In genomic region chrX:41003501-41004286, GRCh38 we compare ENCODE assay signal across 31 cellular contexts.
"Had no signal": no experiment of that assay in that cellular context is flagged by ENCODE, and none has a peak within 500 bp of the region (broad histone marks: within the 10 kb centered on the region; RNA-seq: fewer than 3 reads in every experiment).

No MANE protein-coding gene starts in this region.

- H3K4me3 Mint-ChIP-seq: natural killer cell; nephron; neural progenitor cell; stimulated activated memory B cell treated with anti-CD40 and anti-IgM and Interleukin-4, amounts not matched to agents 10 μg/mL and 1 μg/mL and 100 μg/mL, for 72 hours; stimulated activated naive CD8-positive, alpha-beta T cell treated with anti-CD3 and anti-CD28 coated beads, Interleukin-15, amount 100 ng/mL, for 72 hours; type B pancreatic cell had no signal

- H3K4me1 Mint-ChIP-seq: natural killer cell had no signal

- H3K4me2 ChIP-seq: neural progenitor cell, smooth muscle cell had no signal

- H3K27me3 ChIP-seq: neural progenitor cell, ovary, suprapubic skin, testis, tibial artery, transverse colon, upper lobe of right lung, uterus had no signal

- H3K27me3 Mint-ChIP-seq: progenitor cell of endocrine pancreas; stimulated activated naive CD8-positive, alpha-beta T cell treated with anti-CD3 and anti-CD28 coated beads, Interleukin-15, amount 100 ng/mL, for 72 hours; type B pancreatic cell had no signal

- H3K9me3 ChIP-seq: ovary, psoas muscle, spleen, suprapubic skin, testis, tibial artery, transverse colon, upper lobe of right lung, uterus had no signal

- ATAC-seq: natural killer cell; psoas muscle; right cardiac atrium; sciatic nerve; stimulated activated memory B cell treated with anti-CD40 and anti-IgM and Interleukin-4, amounts not matched to agents 10 μg/mL and 1 μg/mL and 100 μg/mL, for 72 hours; stimulated activated naive CD8-positive, alpha-beta T cell treated with anti-CD3 and anti-CD28 coated beads, Interleukin-15, amount 100 ng/mL, for 72 hours; stimulated activated naive CD8-positive, alpha-beta T cell treated with anti-CD3 and anti-CD28 coated beads, Interleukin-15, Interleukin-2, amounts not matched to agents 100 U/mL and 50 U/mL, for 24 hours; upper lobe of right lung had no signal

- H3K4me3 ChIP-seq: neural progenitor cell, ovary, psoas muscle, skin epidermis, smooth muscle cell, spleen, suprapubic skin, testis, tibial artery, transverse colon, upper lobe of right lung, uterus had no signal

- DNase-seq: natural killer cell; occipital lobe; ovary; posterior cingulate gyrus; psoas muscle; right cardiac atrium; spleen; stimulated activated CD4-positive, alpha-beta T cell treated with anti-CD3 and anti-CD28 coated beads, Interleukin-12 subunit alpha, Interleukin-12 subunit beta, amount 100 ng/mL, for 4 hours; stimulated activated CD4-positive, alpha-beta T cell treated with anti-CD3 and anti-CD28 coated beads, Interleukin-1b, Interleukin-23, amount 100 ng/mL, for 48 hours; stimulated activated CD4-positive, alpha-beta T cell treated with anti-CD3 and anti-CD28 coated beads, Interleukin-4, amount 100 ng/mL, for 1 hour; stimulated activated CD4-positive, alpha-beta T cell treated with anti-CD3 and anti-CD28 coated beads, Interleukin-4, amount 100 ng/mL, for 4 hours; stimulated activated CD8-positive, alpha-beta memory T cell treated with anti-CD3 and anti-CD28 coated beads, Interleukin-4, amount 100 ng/mL, for 48 hours; stimulated activated naive CD4-positive, alpha-beta T cell; stimulated activated naive CD8-positive, alpha-beta T cell treated with anti-CD3 and anti-CD28 coated beads, Interleukin-15, amount 100 ng/mL, for 72 hours; stimulated activated naive CD8-positive, alpha-beta T cell treated with anti-CD3 and anti-CD28 coated beads, Interleukin-15, Interleukin-2, amounts not matched to agents 100 U/mL and 50 U/mL, for 24 hours; substantia nigra; testis; tibial artery; transverse colon; upper lobe of right lung; uterus had no signal

- H3K36me3 ChIP-seq: neural progenitor cell, ovary, spleen, suprapubic skin, tibial artery, transverse colon, upper lobe of right lung, uterus had no signal

- H3K27ac ChIP-seq: neural progenitor cell, ovary, parathyroid adenoma, psoas muscle, skin epidermis, spleen, suprapubic skin, testis, tibial artery, transverse colon, upper lobe of right lung, uterus had no signal

- H3K79me2 ChIP-seq: parathyroid adenoma had no signal

- H3K27ac Mint-ChIP-seq: natural killer cell; nephron; neural progenitor cell; progenitor cell of endocrine pancreas; stimulated activated memory B cell treated with anti-CD40 and anti-IgM and Interleukin-4, amounts not matched to agents 10 μg/mL and 1 μg/mL and 100 μg/mL, for 72 hours; stimulated activated naive CD8-positive, alpha-beta T cell treated with anti-CD3 and anti-CD28 coated beads, Interleukin-15, amount 100 ng/mL, for 72 hours; type B pancreatic cell had no signal

- H2AFZ ChIP-seq: neural progenitor cell, parathyroid adenoma had no signal

- H3K36me3 Mint-ChIP-seq: natural killer cell; neural progenitor cell; stimulated activated memory B cell treated with anti-CD40 and anti-IgM and Interleukin-4, amounts not matched to agents 10 μg/mL and 1 μg/mL and 100 μg/mL, for 72 hours; type B pancreatic cell had no signal

- H3K4me1 ChIP-seq: parathyroid adenoma, psoas muscle, suprapubic skin, testis, tibial artery, transverse colon, upper lobe of right lung, uterus had no signal

- H3K9ac ChIP-seq: neural progenitor cell, parathyroid adenoma had no signal

- H3K9me3 Mint-ChIP-seq: natural killer cell; stimulated activated memory B cell treated with anti-CD40 and anti-IgM and Interleukin-4, amounts not matched to agents 10 μg/mL and 1 μg/mL and 100 μg/mL, for 72 hours; stimulated activated naive CD8-positive, alpha-beta T cell treated with anti-CD3 and anti-CD28 coated beads, Interleukin-15, amount 100 ng/mL, for 72 hours; type B pancreatic cell had no signal
